Comparison of ENCODE assay signal across 8 cellular contexts in genomic region chr12:49664591-49665146, GRCh38.
A peak's percentile ranks its signal among the peaks of the same experiment; 100 is the strongest.
DNase-seq lines count a peak whose midpoint lies in the region; ATAC-seq and TF ChIP-seq lines count a peak whose summit lies in the region.

No MANE protein-coding gene starts in this region.

- no peak overlapping the region for H3K4me3 ChIP-seq in HEK293 (ENCODE audit: low read depth, low read length)

- no peaks in the 10 kb centered on the region for H3K36me3 ChIP-seq in HEK293 (ENCODE audit: control insufficient read depth in 2 of 2, insufficient read depth in 1 of 2, low read length in 2 of 2)

- CTCF ChIA-PET in HEK293 (lab: Yijun Ruan, JAX) (interaction anchor here (0.6 to 1.1 kb wide), 3 partner anchors 8 to 174 kb away, joined by 3 read pairs; no protein-coding TSS in a partner anchor), RWPE1 (lab: Yijun Ruan, JAX) (interaction anchor here (0.5 to 0.6 kb wide), 3 partner anchors 16 to 374 kb away, joined by 3 to 4 read pairs (median 3); no protein-coding TSS in a partner anchor)

- ATAC-seq in GM18498 (IDR thresholded peaks at IDR 0.05; ENCODE audit: unreplicated experiment), result peak; percentile 73

- POLR2A ChIA-PET in HEK293 (lab: Yijun Ruan, JAX), result interaction anchor here (0.6 to 1.4 kb wide), 2 partner anchors 42 to 76 kb away, joined by 3 to 6 read pairs; partner anchors contain the start of gene TMBIM6
- POLR2A ChIA-PET in RWPE1 (lab: Yijun Ruan, JAX; ENCODE audit: low non-redundant PET), result no interaction called here

- DNase-seq in RWPE1 (ENCODE audit: low spot score) (no peak), NCI-H128 (lab: John Stamatoyannopoulos, UW; ENCODE audit: unreplicated experiment) (no peak), NCI-H82 (lab: John Stamatoyannopoulos, UW) (no peak), DMS114 treated with DMSO at 0.1 percent for 48 hours (lab: John Stamatoyannopoulos, UW; ENCODE audit: unreplicated experiment) (no peak), KG1 (lab: John Stamatoyannopoulos, UW) (no peak)

- H3K4me1 ChIP-seq in HEK293 (ENCODE audit: control insufficient read depth, insufficient read depth, low read length), result peaks cover 12% of the 10 kb centered on the region

- H3K9me3 ChIP-seq in HEK293 (ENCODE audit: control insufficient read depth, insufficient read depth, low read depth, low read length), result no peaks in the 10 kb centered on the region

- H3K27ac ChIP-seq in HEK293 (ENCODE audit: extremely low read depth, low read depth, low read length) (no peak overlapping the region), RWPE1 (peak overlapping the region; percentile 80; the same call in 1 of the 2 replicates), layer of hippocampus (ENCODE audit: low read depth, low read length) (peak overlapping the region; percentile 38)

- no peak for TF ChIP-seq CTCF in HEK293 (tag by site-specific recombination; IDR thresholded peaks at IDR 0.05)
- no peak for TF ChIP-seq CTCF in RWPE1 (conservative IDR thresholded peaks at IDR 0.05; ENCODE audit: low read depth)

- no peaks in the 10 kb centered on the region for H3K27me3 ChIP-seq in layer of hippocampus (ENCODE audit: control insufficient read depth, insufficient read depth, low read length)

TF ChIP-seq in HEK293, 187 proteins besides CTCF, POLR2A, EP300 and RAD21:
- TF ChIP-seq GLIS1 (tag by site-specific recombination; IDR thresholded peaks at IDR 0.05) (peak; percentile 85), ZFHX2 (tag by site-specific recombination; conservative IDR thresholded peaks at IDR 0.05) (peak; percentile 22; the same call in 1 of the 2 replicates), MZF1 (tag by site-specific recombination; IDR thresholded peaks at IDR 0.05; ENCODE audit: borderline replicate concordance) (no peak), ZNF623 (tag by site-specific recombination; IDR thresholded peaks at IDR 0.05) (no peak), ZNF133 (tag by site-specific recombination; IDR thresholded peaks at IDR 0.05) (peak; percentile 88), ZNF416 (tag by site-specific recombination; IDR thresholded peaks at IDR 0.05) (no peak), KLF17 (tag by site-specific recombination; IDR thresholded peaks at IDR 0.05) (peak; percentile 85; the same call in 1 of the 2 replicates), ZNF184 (tag by site-specific recombination; IDR thresholded peaks at IDR 0.05) (no peak), ZIC2 (tag by site-specific recombination; IDR thresholded peaks at IDR 0.05) (peak; percentile 53), SP2 (tag by site-specific recombination; IDR thresholded peaks at IDR 0.05) (0 out of 2 replicates have a peak, but pooled peaks have one; percentile 6), EGR2 (tag by site-specific recombination; IDR thresholded peaks at IDR 0.05; ENCODE audit: low read depth) (0 out of 2 replicates have a peak, but pooled peaks have one; percentile 13), PRDM1 (tag by site-specific recombination; IDR thresholded peaks at IDR 0.05) (peak; percentile 71)
